ENCODE assay signal across 10 cellular contexts in genomic region chr18:62610509-62611394, GRCh38.
A peak's percentile ranks its signal among the peaks of the same experiment; 100 is the strongest.
DNase-seq lines count a peak whose midpoint lies in the region; ATAC-seq and TF ChIP-seq lines count a peak whose summit lies in the region.
"Had no signal": no experiment of that assay in that cellular context is flagged by ENCODE, and none has a peak within 500 bp of the region (broad histone marks: within the 10 kb centered on the region; RNA-seq: fewer than 3 reads in every experiment).

No MANE protein-coding gene starts in this region.

- no peaks in the 10 kb centered on the region for H3K36me3 ChIP-seq in CD4-positive, CD25-positive, alpha-beta regulatory T cell (ENCODE audit: control insufficient read depth, insufficient read depth, low read length)
- H3K36me3 ChIP-seq in heart left ventricle (no peaks in the 10 kb centered on the region), neuronal stem cell (replicated peaks in 1 of 2; ENCODE audit: control insufficient read depth in 2 of 2, insufficient read depth in 2 of 2, low read length in 2 of 2) (no peaks in the 10 kb centered on the region)

- no peaks in the 10 kb centered on the region for H3K9me3 ChIP-seq in CD4-positive, CD25-positive, alpha-beta regulatory T cell (ENCODE audit: control insufficient read depth in 2 of 2, low read length in 2 of 2)
- H3K9me3 ChIP-seq in heart left ventricle (peaks cover 0 to 2% (median 0%) of the 10 kb centered on the region in 12 donors), neuronal stem cell (replicated peaks in 1 of 2; ENCODE audit: control insufficient read depth in 2 of 2, insufficient read depth in 1 of 2, low read depth in 1 of 2, low read length in 2 of 2) (peaks cover 0 to 1% of the 10 kb centered on the region in 2 donors)

- H3K27me3 ChIP-seq in CD4-positive, CD25-positive, alpha-beta regulatory T cell (ENCODE audit: control insufficient read depth, insufficient read depth, low read length), result no peaks in the 10 kb centered on the region
- H3K27me3 ChIP-seq in heart left ventricle, result peaks cover 0 to 4% (median 0%) of the 10 kb centered on the region in 9 donors
- peaks cover 0 to 10% (median 0%) of the 10 kb centered on the region in 3 experiments for H3K27me3 ChIP-seq in neuronal stem cell (ENCODE audit: control insufficient read depth in 3 of 3, insufficient read depth in 3 of 3, low read depth in 1 of 3, low read length in 3 of 3)

- H3K4me3 Mint-ChIP-seq in CD4-positive, CD25-positive, alpha-beta regulatory T cell, result no peak overlapping the region
- H3K4me3 Mint-ChIP-seq: activated naive CD8-positive, alpha-beta T cell treated with anti-CD3 and anti-CD28 coated beads, Interleukin-2, amount 50 U/mL, for 24 hours had no signal

- DNase-seq in CD4-positive, CD25-positive, alpha-beta regulatory T cell, result no peak
- DNase-seq in NCI-H82 (lab: John Stamatoyannopoulos, UW), result peak; percentile 68
- peak in 2 of 5 donors; percentile 48 to 53 for DNase-seq in heart left ventricle
- peak; percentile 63 for DNase-seq in neuronal stem cell (ENCODE audit: low spot score)
- no peak for DNase-seq in activated T-cell treated with anti-CD3 and anti-CD28 coated beads for 4 hours
- no peak for DNase-seq in SK-N-DZ (ENCODE audit: low spot score)
- DNase-seq in EL, result no peak
- DNase-seq: activated naive CD8-positive, alpha-beta T cell treated with anti-CD3 and anti-CD28 coated beads, Interleukin-2, amount 50 U/mL, for 24 hours; NCI-H510A had no signal

- H3K18ac ChIP-seq in neuronal stem cell (ENCODE audit: low read length), result peak overlapping the region; percentile 94

- H4K91ac ChIP-seq in neuronal stem cell (ENCODE audit: low read depth, low read length, poor library complexity), result no peak overlapping the region

- peaks cover 16% of the 10 kb centered on the region for H3K27me3 Mint-ChIP-seq in CD4-positive, CD25-positive, alpha-beta regulatory T cell

- TF ChIP-seq POLR2A in heart left ventricle (IDR thresholded peaks at IDR 0.05), result no peak

- H3K4me2 ChIP-seq in neuronal stem cell (ENCODE audit: insufficient read depth, low read length, poor library complexity, severe bottlenecking), result peak overlapping the region; percentile 40

- H3K4me1 ChIP-seq in CD4-positive, CD25-positive, alpha-beta regulatory T cell (ENCODE audit: control insufficient read depth, insufficient read depth, low read length, poor library complexity, severe bottlenecking), result no peaks in the 10 kb centered on the region
- peaks cover 2 to 29% (median 19%) of the 10 kb centered on the region in 12 donors for H3K4me1 ChIP-seq in heart left ventricle
- H3K4me1 ChIP-seq in neuronal stem cell (ENCODE audit: control insufficient read depth in 2 of 2, insufficient read depth in 1 of 2, low read depth in 1 of 2, low read length in 2 of 2), result peaks cover 27 to 30% of the 10 kb centered on the region in 2 donors

- no peak overlapping the region for H2BK120ac ChIP-seq in neuronal stem cell (ENCODE audit: low read depth, low read length)

- H3K14ac ChIP-seq in neuronal stem cell (ENCODE audit: low read length), result no peak overlapping the region

- H2AK5ac ChIP-seq in neuronal stem cell (ENCODE audit: low read depth, low read length), result peak overlapping the region; percentile 77

- no peaks in the 10 kb centered on the region for H3K36me3 Mint-ChIP-seq in CD4-positive, CD25-positive, alpha-beta regulatory T cell

- intact Hi-C loops in heart left ventricle (cut with DNase I), result loop anchor here in 1 of 10 donors (5.0 to 10.0 kb wide), 2 partner anchors 62 to 94 kb away; no protein-coding TSS in a partner anchor

- H4K8ac ChIP-seq in neuronal stem cell (ENCODE audit: low read depth, low read length), result peak overlapping the region; percentile 19

- no peak overlapping the region for H3K9ac ChIP-seq in neuronal stem cell (ENCODE audit: low read depth, low read length, poor library complexity)

- no peaks in the 10 kb centered on the region for H3K79me1 ChIP-seq in neuronal stem cell (ENCODE audit: low read depth, low read length)

- WGBS in heart left ventricle, 4 donors, result 28 to 37% (median 33%) methylated on average over 23 of the region's 23 CpGs
- no CpG with 5 or more reads among the region's 23 CpGs for WGBS in neuronal stem cell (ENCODE audit: extremely low coverage in 2 of 2, insufficient read length in 2 of 2, insufficient replicate concordance in 1 of 2), 2 donors

- TF ChIP-seq CTCF in heart left ventricle (IDR thresholded peaks at IDR 0.05), result no peak

- H2BK5ac ChIP-seq in neuronal stem cell (ENCODE audit: low read length), result no peak overlapping the region

- H3K4ac ChIP-seq in neuronal stem cell (ENCODE audit: low read length), result no peak overlapping the region

- peak overlapping the region; percentile 93 for H2AFZ ChIP-seq in neuronal stem cell (ENCODE audit: low read length)

- H3K27ac Mint-ChIP-seq in CD4-positive, CD25-positive, alpha-beta regulatory T cell, result peak overlapping the region in 2 of 3 donors; percentile 4 to 57
- H3K27ac Mint-ChIP-seq: activated naive CD8-positive, alpha-beta T cell treated with anti-CD3 and anti-CD28 coated beads, Interleukin-2, amount 50 U/mL, for 24 hours had no signal

- H3K9me3 Mint-ChIP-seq in CD4-positive, CD25-positive, alpha-beta regulatory T cell, result peaks cover 0 to 2% (median 0%) of the 10 kb centered on the region in 7 donors
- H3K9me3 Mint-ChIP-seq: activated naive CD8-positive, alpha-beta T cell treated with anti-CD3 and anti-CD28 coated beads, Interleukin-2, amount 50 U/mL, for 24 hours had no signal

- H3K4me1 Mint-ChIP-seq in CD4-positive, CD25-positive, alpha-beta regulatory T cell, result peaks cover 0 to 4% (median 0%) of the 10 kb centered on the region in 4 donors

- ATAC-seq in CD4-positive, CD25-positive, alpha-beta regulatory T cell (ENCODE audit: low read depth in 2 of 2), result no peak
- ATAC-seq in heart left ventricle (peak; percentile 17 to 60 (median 42)), HG03025 (IDR thresholded peaks at IDR 0.05; ENCODE audit: low FRiP score, unreplicated experiment) (no peak)
- ATAC-seq: activated naive CD8-positive, alpha-beta T cell treated with anti-CD3 and anti-CD28 coated beads, Interleukin-2, amount 50 U/mL, for 24 hours had no signal

- H2BK15ac ChIP-seq in neuronal stem cell (ENCODE audit: low read length), result peak overlapping the region; percentile 96

- H3K27ac ChIP-seq in CD4-positive, CD25-positive, alpha-beta regulatory T cell (ENCODE audit: insufficient read depth, low read length, poor library complexity, severe bottlenecking), result no peak overlapping the region
- peak overlapping the region in 10 of 12 donors; percentile 31 to 84 (median 62) for H3K27ac ChIP-seq in heart left ventricle
- peak overlapping the region; percentile 75 for H3K27ac ChIP-seq in neuronal stem cell (replicated peaks; ENCODE audit: low read length)

- H2BK12ac ChIP-seq in neuronal stem cell (ENCODE audit: low read length), result no peak overlapping the region

- no peak overlapping the region for H3K4me3 ChIP-seq in CD4-positive, CD25-positive, alpha-beta regulatory T cell (ENCODE audit: low read depth, low read length)
- H3K4me3 ChIP-seq in heart left ventricle, result peak overlapping the region in 11 of 12 donors; percentile 11 to 56 (median 39)
- H3K4me3 ChIP-seq in neuronal stem cell (ENCODE audit: low read length in 2 of 2), result peak overlapping the region in 1 of 2 donors; percentile 22

- H3K23ac ChIP-seq in neuronal stem cell (ENCODE audit: low read depth, low read length, poor library complexity), result no peak overlapping the region

Comparison
In these comparisons a context has a peak if more than half of its experiments do, and no peak if none do; other contexts are left out.
1. ATAC-seq: peak in heart left ventricle (4 of 4); none in CD4-positive, CD25-positive, alpha-beta regulatory T cell (0 of 2) and HG03025 (single experiment).
2. DNase-seq: peak in NCI-H82 (single experiment) and neuronal stem cell (single experiment); none in CD4-positive, CD25-positive, alpha-beta regulatory T cell (0 of 3), activated T-cell treated with anti-CD3 and anti-CD28 coated beads for 4 hours (single experiment), SK-N-DZ (single experiment) and EL (single experiment).